ENCODE assay signal across 17 cellular contexts in the genomic region with DNA sequence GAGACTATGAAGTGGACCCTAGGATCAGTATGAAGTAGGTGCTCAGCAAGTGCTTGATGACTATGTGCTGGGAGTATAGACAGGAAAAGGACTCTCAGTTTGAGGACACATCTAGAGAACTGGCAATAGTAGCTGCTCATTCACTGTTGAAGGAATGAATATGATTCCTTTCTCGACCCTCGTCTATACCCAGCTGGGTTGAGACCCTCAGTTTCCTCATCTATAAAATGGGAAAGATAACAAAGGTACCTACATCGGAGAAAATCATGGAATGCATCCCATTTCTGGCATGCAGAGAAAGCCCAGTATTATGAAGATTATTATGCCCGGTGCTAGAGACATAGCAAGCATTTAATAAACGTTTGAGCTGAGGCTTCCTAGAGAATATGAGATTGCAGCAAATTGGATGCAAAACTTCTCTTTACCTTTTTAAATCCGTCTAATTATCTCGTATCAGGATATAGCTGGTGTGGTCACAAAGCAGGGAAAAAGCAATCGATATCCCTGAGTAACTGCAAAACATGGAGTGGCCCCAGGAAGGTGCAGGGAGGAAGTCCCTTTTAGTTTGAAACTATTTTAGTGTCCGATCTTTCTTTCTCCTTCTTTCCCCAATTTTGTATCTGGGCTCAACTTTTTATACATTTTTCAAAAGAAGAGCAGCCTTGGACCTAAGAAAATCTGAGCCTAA. TPM values are rescaled to one million over a fixed set of nuclear protein-coding genes. Genes with fewer than 3 reads are reported as not detected.
DNase-seq lines count a peak whose midpoint lies in the region; ATAC-seq and TF ChIP-seq lines count a peak whose summit lies in the region.
"Had no signal": no experiment of that assay in that cellular context is flagged by ENCODE, and none has a peak within 500 bp of the region (broad histone marks: within the 10 kb centered on the region; RNA-seq: fewer than 3 reads in every experiment).

No MANE protein-coding gene starts in this region.

- H3K27me3 ChIP-seq in mammary epithelial cell (ENCODE audit: insufficient read depth, low read length) = peaks cover 7% of the 10 kb centered on the region
- peaks cover 0 to 3% of the 10 kb centered on the region in 2 donors for H3K27me3 ChIP-seq in duodenal mucosa (ENCODE audit: control insufficient read depth in 1 of 2, insufficient read depth in 2 of 2, low read length in 2 of 2)
- H3K27me3 ChIP-seq in right lobe of liver = no peaks in the 10 kb centered on the region

- CTCF ChIA-PET in MCF 10A (lab: Yijun Ruan, JAX) (interaction anchor here (0.6 kb wide), 1 partner anchor 1201 kb away, joined by 3 read pairs; no protein-coding TSS in a partner anchor), mammary epithelial cell (lab: Charles Lee; ENCODE audit: low non-redundant PET) (no interaction called here)

- H3K27me3 Mint-ChIP-seq in MCF 10A (ENCODE audit: insufficient read depth, unreplicated experiment) = peaks cover 96% of the 10 kb centered on the region

- DNase-seq in MCF 10A (ENCODE audit: unreplicated experiment) (no peak), mammary epithelial cell (no peak), right lobe of liver (no peak), NCI-H748 (lab: John Stamatoyannopoulos, UW; ENCODE audit: unreplicated experiment) (no peak), GM03348 (ENCODE audit: low spot score) (no peak), HuH-7 (ENCODE audit: low spot score) (no peak), KBM-7 (no peak)
- DNase-seq: AML-193; CD8-positive, alpha-beta T cell; HCEC 1CT had no signal

- H3K9me3 ChIP-seq in mammary epithelial cell (replicated peaks; ENCODE audit: insufficient read depth, low read length) (no peaks in the 10 kb centered on the region), duodenal mucosa (ENCODE audit: control insufficient read depth in 1 of 2, low read length in 2 of 2) (no peaks in the 10 kb centered on the region), right lobe of liver (no peaks in the 10 kb centered on the region)
- H3K9me3 ChIP-seq: A549 had no signal

- H2AFZ ChIP-seq in mammary epithelial cell (ENCODE audit: low read depth, low read length) = no peak overlapping the region
- H2AFZ ChIP-seq: GM23338 had no signal

- H3K4me3 ChIP-seq in mammary epithelial cell (replicated peaks in 1 of 3; ENCODE audit: insufficient read depth in 1 of 3, low read depth in 2 of 3, low read length in 3 of 3) = no peak overlapping the region
- H3K4me3 ChIP-seq in duodenal mucosa (ENCODE audit: low read depth in 1 of 2, low read length in 2 of 2) = no peak overlapping the region
- H3K4me3 ChIP-seq in right lobe of liver = no peak overlapping the region
- H3K4me3 ChIP-seq: A549, GM23338 had no signal

- H4K20me1 ChIP-seq in mammary epithelial cell (ENCODE audit: insufficient read depth, low read length) = no peaks in the 10 kb centered on the region

- whole genome bisulfite sequencing in mammary epithelial cell (ENCODE audit: low coverage, missing lambda C conversion rate) = 39% methylated on average over 9 of the region's 9 CpGs
- 34% methylated on average over 9 of the region's 9 CpGs for WGBS in right lobe of liver (ENCODE audit: insufficient coverage, low coverage, low lambda C conversion rate, missing lambda C conversion rate)

- ATAC-seq in right lobe of liver = no peak
- ATAC-seq: A549; CD8-positive, alpha-beta T cell; GM23338 had no signal

- H3K79me2 ChIP-seq in mammary epithelial cell (ENCODE audit: insufficient read depth, low read length) = no peaks in the 10 kb centered on the region

- H3K4me2 ChIP-seq in mammary epithelial cell (ENCODE audit: insufficient read depth, low read depth, low read length) = no peak overlapping the region
- H3K4me2 ChIP-seq: GM23338 had no signal

- H3K4me1 Mint-ChIP-seq in MCF 10A (ENCODE audit: insufficient read depth, unreplicated experiment) = peaks cover 6% of the 10 kb centered on the region
- H3K4me1 Mint-ChIP-seq: IgD-negative memory B cell had no signal

- intact Hi-C loops in MCF 10A (cut with micrococcal nuclease) (no loop called here), mammary epithelial cell (cut with micrococcal nuclease) (no loop called here), right lobe of liver (cut with DNase I) (no loop called here)

- no peak for TF ChIP-seq POLR2A in right lobe of liver (IDR thresholded peaks at IDR 0.05)

- H3K27ac ChIP-seq in mammary epithelial cell (ENCODE audit: insufficient read depth, low read depth, low read length) (no peak overlapping the region), duodenal mucosa (ENCODE audit: low read depth, low read length) (no peak overlapping the region), right lobe of liver (peak overlapping the region; percentile 67 to 98 (median 96))
- H3K27ac ChIP-seq: 22Rv1, A549 had no signal

- H3K27ac Mint-ChIP-seq in MCF 10A (ENCODE audit: low read depth, unreplicated experiment) = peak overlapping the region; percentile 59
- H3K27ac Mint-ChIP-seq: CD8-positive, alpha-beta T cell; GM23338 had no signal

- POLR2A ChIA-PET in MCF 10A (lab: Yijun Ruan, JAX) = interaction anchor here (0.7 to 1.6 kb wide), 2 partner anchors 9 to 1320 kb away, joined by 3 read pairs; no protein-coding TSS in a partner anchor

- TF ChIP-seq CTCF in MCF 10A (IDR thresholded peaks at IDR 0.05; ENCODE audit: unreplicated experiment) (no peak), mammary epithelial cell (conservative IDR thresholded peaks at IDR 0.05 in 1 of 2, IDR thresholded peaks at IDR 0.05 in 1 of 2; ENCODE audit: extremely low read depth in 1 of 2, insufficient read depth in 1 of 2, low read depth in 1 of 2, low read length in 2 of 2) (no peak), right lobe of liver (IDR thresholded peaks at IDR 0.05) (no peak)

- H3K9me3 Mint-ChIP-seq in MCF 10A (ENCODE audit: unreplicated experiment) = no peaks in the 10 kb centered on the region
- H3K9me3 Mint-ChIP-seq: CD8-positive, alpha-beta T cell; IgD-negative memory B cell had no signal

- BruUV-seq in MCF 10A (replicated peaks; lab: Mats Ljungman, UMichigan) = no TSS peak
- no TSS peak for BruUV-seq in mammary epithelial cell (replicated peaks; lab: Mats Ljungman, UMichigan)

- no peak overlapping the region for H3K4me3 Mint-ChIP-seq in MCF 10A (ENCODE audit: unreplicated experiment)
- H3K4me3 Mint-ChIP-seq: CD8-positive, alpha-beta T cell; GM23338; IgD-negative memory B cell had no signal

- H3K36me3 ChIP-seq in mammary epithelial cell (ENCODE audit: insufficient read depth, low read length) (no peaks in the 10 kb centered on the region), duodenal mucosa (ENCODE audit: control insufficient read depth in 1 of 2, insufficient read depth in 2 of 2, low read length in 2 of 2) (peaks cover 9 to 17% of the 10 kb centered on the region in 2 donors), right lobe of liver (peaks cover 0 to 21% (median 12%) of the 10 kb centered on the region in 4 donors)

- H3K4me1 ChIP-seq in mammary epithelial cell (ENCODE audit: insufficient read depth, low read length) (no peaks in the 10 kb centered on the region), duodenal mucosa (ENCODE audit: control insufficient read depth in 1 of 2, insufficient read depth in 2 of 2, low read length in 2 of 2) (peaks cover 31 to 34% of the 10 kb centered on the region in 2 donors), right lobe of liver (peaks cover 0 to 65% (median 27%) of the 10 kb centered on the region in 4 donors)

- H3K9ac ChIP-seq in mammary epithelial cell (ENCODE audit: insufficient read depth, low read length) (no peak overlapping the region), duodenal mucosa (ENCODE audit: low read depth in 1 of 2, low read length in 2 of 2) (peak overlapping the region; percentile 4 to 51)

- dilution Hi-C loops in mammary epithelial cell (cut with HindIII; ENCODE audit: low sequenced_read_pairs) = no loop called here

- in situ Hi-C loops in mammary epithelial cell (cut with MboI; ENCODE audit: low sequenced_read_pairs in 2 of 2) = no loop called here
- in situ Hi-C loops in KBM-7 (cut with MboI; ENCODE audit: low pct_unique_long_range_greater_than_20kb, low sequenced_read_pairs) = no loop called here

- H3K36me3 Mint-ChIP-seq in MCF 10A (ENCODE audit: insufficient read depth, unreplicated experiment) = peaks cover 6% of the 10 kb centered on the region
- H3K36me3 Mint-ChIP-seq: CD8-positive, alpha-beta T cell; IgD-negative memory B cell had no signal

RNA-seq across cellular contexts. Expression of gene PCK1, which starts 2.8 kb away (rescaled TPM):
- total RNA-seq in MCF 10A (2022) (not detected in 2 replicates), mammary epithelial cell (not detected), right lobe of liver (1,000 to 10,000 TPM in 2 of 6 experiments, 100 to 1,000 TPM in 4; 187 to 1,757 (median 778) TPM)
- not detected for polyA plus RNA-seq in mammary epithelial cell
- not detected for polyA minus RNA-seq in mammary epithelial cell
- total RNA-seq: CD8-positive, alpha-beta T cell; GM23338 had no signal
- polyA plus RNA-seq: BJ, GM23338, IgD-negative memory B cell had no signal

RNA-seq across cellular contexts. Expression of gene CTCFL, which starts 33.1 kb away (rescaled TPM):
- total RNA-seq in MCF 10A (2022) = not detected in 2 replicates
- total RNA-seq in mammary epithelial cell = not detected
- not detected for polyA plus RNA-seq in mammary epithelial cell
- polyA minus RNA-seq in mammary epithelial cell = not detected
- total RNA-seq in right lobe of liver = under 1 TPM in 4 of 6 experiments, not detected in 2; 0.09 to 0.50 (median 0.33) TPM
- total RNA-seq: CD8-positive, alpha-beta T cell; HT-29 had no signal
- polyA plus RNA-seq: BJ, IgD-negative memory B cell had no signal

Comparison
In these comparisons a context has a peak if more than half of its experiments do, and no peak if none do; other contexts are left out.
1. H3K27ac ChIP-seq: peak in right lobe of liver (3 of 3); none in mammary epithelial cell (single experiment) and duodenal mucosa (single experiment).
2. RNA of gene PCK1, which starts 2.8 kb away (total RNA-seq): 187 to 1,757 TPM in right lobe of liver; not detected in MCF 10A and not detected in mammary epithelial cell; every median in the first group is over 100 times any median in the second.